In genomic region chr4:143184503-143185252, GRCh38 we compare ENCODE assay signal across 8 cellular contexts. TPM values are rescaled to one million over a fixed set of nuclear protein-coding genes. Genes with fewer than 3 reads are reported as not detected.
DNase-seq lines count a peak whose midpoint lies in the region; ATAC-seq and TF ChIP-seq lines count a peak whose summit lies in the region.

A gene with protein sequence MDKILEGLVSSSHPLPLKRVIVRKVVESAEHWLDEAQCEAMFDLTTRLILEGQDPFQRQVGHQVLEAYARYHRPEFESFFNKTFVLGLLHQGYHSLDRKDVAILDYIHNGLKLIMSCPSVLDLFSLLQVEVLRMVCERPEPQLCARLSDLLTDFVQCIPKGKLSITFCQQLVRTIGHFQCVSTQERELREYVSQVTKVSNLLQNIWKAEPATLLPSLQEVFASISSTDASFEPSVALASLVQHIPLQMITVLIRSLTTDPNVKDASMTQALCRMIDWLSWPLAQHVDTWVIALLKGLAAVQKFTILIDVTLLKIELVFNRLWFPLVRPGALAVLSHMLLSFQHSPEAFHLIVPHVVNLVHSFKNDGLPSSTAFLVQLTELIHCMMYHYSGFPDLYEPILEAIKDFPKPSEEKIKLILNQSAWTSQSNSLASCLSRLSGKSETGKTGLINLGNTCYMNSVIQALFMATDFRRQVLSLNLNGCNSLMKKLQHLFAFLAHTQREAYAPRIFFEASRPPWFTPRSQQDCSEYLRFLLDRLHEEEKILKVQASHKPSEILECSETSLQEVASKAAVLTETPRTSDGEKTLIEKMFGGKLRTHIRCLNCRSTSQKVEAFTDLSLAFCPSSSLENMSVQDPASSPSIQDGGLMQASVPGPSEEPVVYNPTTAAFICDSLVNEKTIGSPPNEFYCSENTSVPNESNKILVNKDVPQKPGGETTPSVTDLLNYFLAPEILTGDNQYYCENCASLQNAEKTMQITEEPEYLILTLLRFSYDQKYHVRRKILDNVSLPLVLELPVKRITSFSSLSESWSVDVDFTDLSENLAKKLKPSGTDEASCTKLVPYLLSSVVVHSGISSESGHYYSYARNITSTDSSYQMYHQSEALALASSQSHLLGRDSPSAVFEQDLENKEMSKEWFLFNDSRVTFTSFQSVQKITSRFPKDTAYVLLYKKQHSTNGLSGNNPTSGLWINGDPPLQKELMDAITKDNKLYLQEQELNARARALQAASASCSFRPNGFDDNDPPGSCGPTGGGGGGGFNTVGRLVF (plus strand): TSS chr4:143184917. CDS start chr4:143185451, 534 bp downstream.

- POLR2A ChIA-PET in T-cell (lab: Charles Lee), result no interaction called here

- H3K9me3 ChIP-seq in adrenal gland (replicated peaks in 1 of 3), result no peaks in the 10 kb centered on the region
- no peaks in the 10 kb centered on the region for H3K9me3 ChIP-seq in heart right ventricle
- H3K9me3 ChIP-seq in upper lobe of right lung, result no peaks in the 10 kb centered on the region

- no peaks in the 10 kb centered on the region for H3K36me3 ChIP-seq in adrenal gland (replicated peaks in 1 of 2)
- H3K36me3 ChIP-seq in heart right ventricle, result peaks cover 0 to 21% (median 0%) of the 10 kb centered on the region in 9 donors
- peaks cover 7% of the 10 kb centered on the region for H3K36me3 ChIP-seq in upper lobe of right lung

- peaks cover 14 to 41% of the 10 kb centered on the region in 2 donors for H3K4me1 ChIP-seq in adrenal gland (replicated peaks in 1 of 2)
- peaks cover 9 to 59% (median 53%) of the 10 kb centered on the region in 9 donors for H3K4me1 ChIP-seq in heart right ventricle
- H3K4me1 ChIP-seq in upper lobe of right lung, result peaks cover 27% of the 10 kb centered on the region

- H3K4me1 Mint-ChIP-seq in T-cell, result peaks cover 65 to 84% (median 67%) of the 10 kb centered on the region in 3 donors

- peak within 1 kb of the TSS; percentile 84 to 91 (median 87) for H3K4me3 Mint-ChIP-seq in T-cell

- ATAC-seq in HG02798 (IDR thresholded peaks at IDR 0.05; ENCODE audit: poor library complexity, unreplicated experiment) (peak; percentile 81), T-cell (replicated peaks in 1 of 4) (peak; percentile 86 to 89 (median 88)), heart right ventricle (peak; percentile 95 to 97 (median 96)), upper lobe of right lung (peak; percentile 98)

- peak; percentile 94 for DNase-seq in NCI-H1436 (lab: John Stamatoyannopoulos, UW)
- DNase-seq in T-cell, result peak; percentile 73 to 89 (median 81)
- peak; percentile 94 to 98 (median 95) for DNase-seq in adrenal gland
- DNase-seq in heart right ventricle, result peak; percentile 88 to 92
- DNase-seq in posterior vena cava (ENCODE audit: low spot score), result peak; percentile 95
- peak; percentile 96 for DNase-seq in upper lobe of right lung

- no peaks in the 10 kb centered on the region for H3K27me3 Mint-ChIP-seq in T-cell

- no peaks in the 10 kb centered on the region for H3K9me3 Mint-ChIP-seq in T-cell

- peak within 1 kb of the TSS; percentile 96 to 97 for H3K27ac Mint-ChIP-seq in T-cell

- H3K4me3 ChIP-seq in GM12875 (ENCODE audit: low read depth, low read length) (peak within 1 kb of the TSS; percentile 98), adrenal gland (peak within 1 kb of the TSS; percentile 77 to 89 (median 83)), heart right ventricle (peak within 1 kb of the TSS; percentile 60 to 97 (median 86)), upper lobe of right lung (peak within 1 kb of the TSS; percentile 87)

- WGBS in adrenal gland, 4 donors, result 0 to 1% (median 0%) methylated on average over 16 to 70 of the region's 71 CpGs
- 1% methylated on average over 70 to 71 of the region's 71 CpGs for WGBS in heart right ventricle, 2 donors

- H3K27me3 ChIP-seq in adrenal gland (no peaks in the 10 kb centered on the region), heart right ventricle (no peaks in the 10 kb centered on the region), upper lobe of right lung (no peaks in the 10 kb centered on the region)

- peak within 1 kb of the TSS; percentile 74 to 95 (median 90) for H3K27ac ChIP-seq in adrenal gland
- H3K27ac ChIP-seq in heart right ventricle, result peak within 1 kb of the TSS; percentile 79 to 98 (median 94)
- peak within 1 kb of the TSS; percentile 94 for H3K27ac ChIP-seq in upper lobe of right lung

- peaks cover 29% of the 10 kb centered on the region for H3K36me3 Mint-ChIP-seq in T-cell

- intact Hi-C loops in adrenal gland (cut with DNase I), result no loop called here
- intact Hi-C loops in heart right ventricle (cut with DNase I), result loop anchor here in 1 of 10 donors (10.0 kb wide), 1 partner anchor 1960 kb away; the partner anchor contains the start of gene ZNF330
- intact Hi-C loops in posterior vena cava (cut with DNase I), result no loop called here
- intact Hi-C loops in upper lobe of right lung (cut with DNase I), result no loop called here

- TF ChIP-seq CTCF in GM12875 (IDR thresholded peaks at IDR 0.05; ENCODE audit: borderline replicate concordance, insufficient read depth, low read depth, low read length) (peak; percentile 23; the same call in 1 of the 2 replicates), adrenal gland (IDR thresholded peaks at IDR 0.05) (no peak), heart right ventricle (IDR thresholded peaks at IDR 0.05) (peak in 2 of 9 donors; percentile 2 to 18), upper lobe of right lung (IDR thresholded peaks at IDR 0.05) (no peak)

- CTCF ChIA-PET in T-cell (lab: Charles Lee), result interaction anchor here in 1 of 2 donors (0.8 kb wide), 1 partner anchor 328 kb away, joined by 3 read pairs; the partner anchor contains the start of gene SMARCA5

- peak; percentile 65 to 94 for TF ChIP-seq POLR2A in adrenal gland (IDR thresholded peaks at IDR 0.05)

RNA-seq across cellular contexts. Expression of the gene that starts here (rescaled TPM):
- total RNA-seq in T-cell, result 10 to 100 TPM; 22.6 to 31.1 (median 23.9) TPM
- 10 to 100 TPM; 17.5 to 37.4 (median 22.8) TPM for total RNA-seq in adrenal gland
- polyA plus RNA-seq in adrenal gland, result 10 to 100 TPM in 1 of 3 donors, 1 to 10 TPM in 2; 3.2 to 18.7 (median 3.5) TPM
- total RNA-seq in heart right ventricle, result 10 to 100 TPM; 15.6 to 24.2 (median 20.8) TPM
- polyA plus RNA-seq in heart right ventricle, result 1 to 10 TPM; 3.1 to 8.6 TPM
- 10 to 100 TPM; 15.4 to 18.3 TPM for total RNA-seq in posterior vena cava
- 25.7 TPM for total RNA-seq in upper lobe of right lung

Comparison
In these comparisons a context has a peak if more than half of its experiments do, and no peak if none do; other contexts are left out.
1. Peak in every context shown above with its lines: DNase-seq, ATAC-seq, H3K4me3 ChIP-seq and H3K27ac ChIP-seq.